Comparison of ENCODE assay signal across 15 cellular contexts in the genomic region with DNA sequence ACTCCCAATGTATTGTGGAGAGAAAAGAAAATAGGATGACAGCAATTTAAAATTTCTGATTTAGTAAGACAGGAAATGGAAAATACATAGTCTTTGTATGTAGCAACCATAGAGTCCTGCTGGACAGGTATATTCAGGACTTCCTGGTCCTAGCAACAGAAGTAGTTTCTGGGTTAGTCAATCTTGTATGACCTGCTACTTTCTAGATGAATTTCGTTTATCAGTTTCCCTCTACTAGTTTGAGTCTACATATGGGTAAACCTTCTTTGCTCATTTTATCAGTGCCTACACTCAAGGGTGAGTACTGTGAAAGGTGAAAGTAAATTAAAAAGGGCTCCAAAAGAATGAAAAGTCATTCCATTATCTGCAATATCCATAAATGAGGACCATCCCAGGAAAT.
DNase-seq lines count a peak whose midpoint lies in the region; ATAC-seq, FAIRE-seq and TF ChIP-seq lines count a peak whose summit lies in the region.
"Had no signal": no experiment of that assay in that cellular context is flagged by ENCODE, and none has a peak within 500 bp of the region (broad histone marks: within the 10 kb centered on the region; RNA-seq: fewer than 3 reads in every experiment).

No MANE protein-coding gene starts in this region.

- WGBS in gastroesophageal sphincter (ENCODE audit: low coverage in 1 of 2), 2 donors: 43 to 63% methylated on average over 1 of the region's 1 CpG

- FAIRE-seq in frontal cortex (lab: Jason Lieb, UNC): no peak
- FAIRE-seq: GM12891 had no signal

- TF ChIP-seq POLR2A in gastroesophageal sphincter (IDR thresholded peaks at IDR 0.05): no peak

- no peaks in the 10 kb centered on the region for H3K36me3 Mint-ChIP-seq in activated T-helper 17 cell treated with anti-CD3 and anti-CD28 coated beads, Interleukin-2, amount 50 U/mL, for 72 hours (ENCODE audit: low read depth)
- H3K36me3 Mint-ChIP-seq: CD4-positive, CD25-positive, alpha-beta regulatory T cell had no signal

- no peak overlapping the region for H3K4me3 Mint-ChIP-seq in activated T-helper 17 cell treated with anti-CD3 and anti-CD28 coated beads, Interleukin-2, amount 50 U/mL, for 72 hours
- H3K4me3 Mint-ChIP-seq: H9 had no signal

- H3K4me1 ChIP-seq in gastroesophageal sphincter: no peaks in the 10 kb centered on the region
- H3K4me1 ChIP-seq: BLaER1 treated with 17β-estradiol and CSF1 and Interleukin-3, amounts not matched to agents 10 nM and 100 nM had no signal

- H3K4me3 ChIP-seq in GM12865 (ENCODE audit: low read depth, low read length) (no peak overlapping the region), gastroesophageal sphincter (no peak overlapping the region)
- H3K4me3 ChIP-seq: BLaER1 treated with 17β-estradiol and CSF1 and Interleukin-3, amounts not matched to agents 10 nM and 100 nM had no signal

- no peaks in the 10 kb centered on the region for H3K27me3 ChIP-seq in gastroesophageal sphincter
- H3K27me3 ChIP-seq: BLaER1 treated with 17β-estradiol and CSF1 and Interleukin-3, amounts not matched to agents 10 nM and 100 nM had no signal

- ATAC-seq in GM19395 (IDR thresholded peaks at IDR 0.05; ENCODE audit: unreplicated experiment) (peak; percentile 38), HG02938 (IDR thresholded peaks at IDR 0.05; ENCODE audit: unreplicated experiment) (peak; percentile 39), gastroesophageal sphincter (no peak)
- peak; percentile 42 for ATAC-seq in activated T-helper 17 cell treated with anti-CD3 and anti-CD28 coated beads, Interleukin-2, amount 50 U/mL, for 72 hours (replicated peaks)

- TF ChIP-seq EP300 in gastroesophageal sphincter (IDR thresholded peaks at IDR 0.05): no peak

- DNase-seq in GM12865 (ENCODE audit: low read depth) (peak; percentile 71), frontal cortex (ENCODE audit: low spot score in 2 of 2) (no peak), SK-N-DZ (ENCODE audit: low spot score) (no peak)
- DNase-seq: 8988T; CD4-positive, CD25-positive, alpha-beta regulatory T cell; DMS 273 treated with DMSO at 0.1 percent for 48 hours; GOT3; H9 had no signal

- no peaks in the 10 kb centered on the region for H3K9me3 ChIP-seq in gastroesophageal sphincter
- H3K9me3 ChIP-seq: BLaER1 treated with 17β-estradiol and CSF1 and Interleukin-3, amounts not matched to agents 10 nM and 100 nM had no signal

- no peak overlapping the region for H3K27ac Mint-ChIP-seq in activated T-helper 17 cell treated with anti-CD3 and anti-CD28 coated beads, Interleukin-2, amount 50 U/mL, for 72 hours
- H3K27ac Mint-ChIP-seq: CD4-positive, CD25-positive, alpha-beta regulatory T cell; H9 had no signal

- TF ChIP-seq CTCF in GM12865 (IDR thresholded peaks at IDR 0.05; ENCODE audit: insufficient read depth, low read depth, low read length, missing control alignments) (no peak), gastroesophageal sphincter (IDR thresholded peaks at IDR 0.05) (no peak)

- peaks cover 4% of the 10 kb centered on the region for H3K27me3 Mint-ChIP-seq in activated T-helper 17 cell treated with anti-CD3 and anti-CD28 coated beads, Interleukin-2, amount 50 U/mL, for 72 hours
- H3K27me3 Mint-ChIP-seq: CD4-positive, CD25-positive, alpha-beta regulatory T cell had no signal

- H3K27ac ChIP-seq in gastroesophageal sphincter: no peak overlapping the region
- H3K27ac ChIP-seq: BLaER1 treated with 17β-estradiol and CSF1 and Interleukin-3, amounts not matched to agents 10 nM and 100 nM; HL-60 had no signal

- H3K4me1 Mint-ChIP-seq in activated T-helper 17 cell treated with anti-CD3 and anti-CD28 coated beads, Interleukin-2, amount 50 U/mL, for 72 hours: no peaks in the 10 kb centered on the region
- H3K4me1 Mint-ChIP-seq: H9 had no signal

- H3K9me3 Mint-ChIP-seq in activated T-helper 17 cell treated with anti-CD3 and anti-CD28 coated beads, Interleukin-2, amount 50 U/mL, for 72 hours: no peaks in the 10 kb centered on the region
- H3K9me3 Mint-ChIP-seq: H9 had no signal

- H3K36me3 ChIP-seq in gastroesophageal sphincter: no peaks in the 10 kb centered on the region
- H3K36me3 ChIP-seq: BLaER1 treated with 17β-estradiol and CSF1 and Interleukin-3, amounts not matched to agents 10 nM and 100 nM had no signal
